ENCODE assay signal across 8 cellular contexts in the genomic region with DNA sequence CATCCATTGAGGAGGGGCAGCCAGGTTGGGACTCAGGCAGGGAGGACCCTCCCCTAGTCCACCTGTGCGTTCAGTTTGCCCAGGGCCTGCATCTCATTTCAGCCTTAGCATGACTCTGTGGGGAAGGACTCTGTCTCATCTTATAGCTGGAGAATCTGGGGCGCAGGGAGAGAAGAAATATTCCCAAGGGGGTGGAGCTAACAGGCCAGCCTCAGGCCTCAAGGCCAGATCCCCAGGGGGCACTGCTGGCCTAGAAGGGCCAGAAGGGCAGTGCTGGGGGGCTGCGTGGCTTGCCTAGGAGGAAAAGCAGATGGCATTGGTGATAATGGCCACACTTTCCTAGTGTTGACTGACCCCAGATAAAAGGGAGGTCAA. TPM values are rescaled to one million over a fixed set of nuclear protein-coding genes. Genes with fewer than 3 reads are reported as not detected.
DNase-seq lines count a peak whose midpoint lies in the region; ATAC-seq and TF ChIP-seq lines count a peak whose summit lies in the region.

No MANE protein-coding gene starts in this region.

- H3K27me3 ChIP-seq in ACC112 (ENCODE audit: insufficient read depth, low read length) (no peaks in the 10 kb centered on the region), endodermal cell (ENCODE audit: control insufficient read depth, insufficient read depth, low read length, poor library complexity, severe bottlenecking) (no peaks in the 10 kb centered on the region), Karpas-422 (ENCODE audit: low read length) (no peaks in the 10 kb centered on the region)

- H3K9ac ChIP-seq in endodermal cell (ENCODE audit: extremely low read depth, low read length, poor library complexity, severe bottlenecking) (peak overlapping the region; percentile 75), Karpas-422 (ENCODE audit: low read length) (no peak overlapping the region)

- peaks cover 32% of the 10 kb centered on the region for H3K79me2 ChIP-seq in ACC112 (ENCODE audit: control insufficient read depth, insufficient read depth, low read length, unreplicated experiment)
- H3K79me2 ChIP-seq in Karpas-422 (ENCODE audit: low read length) = no peaks in the 10 kb centered on the region

- peaks cover 76% of the 10 kb centered on the region for H3K36me3 Mint-ChIP-seq in endodermal cell (ENCODE audit: low read depth)
- H3K36me3 Mint-ChIP-seq in nephron (ENCODE audit: low read depth) = peaks cover 80% of the 10 kb centered on the region
- H3K36me3 Mint-ChIP-seq in stimulated activated naive B cell treated with anti-CD40 and anti-IgM and Interleukin-4, amounts not matched to agents 10 μg/mL and 1 μg/mL and 100 μg/mL, for 72 hours = no peaks in the 10 kb centered on the region

- H3K9me3 Mint-ChIP-seq in endodermal cell (no peaks in the 10 kb centered on the region), nephron (no peaks in the 10 kb centered on the region)
- no peaks in the 10 kb centered on the region for H3K9me3 Mint-ChIP-seq in stimulated activated naive B cell treated with anti-CD40 and anti-IgM and Interleukin-4, amounts not matched to agents 10 μg/mL and 1 μg/mL and 100 μg/mL, for 72 hours

- H3K4me3 Mint-ChIP-seq in endodermal cell (peak overlapping the region; percentile 44), nephron (peak overlapping the region; percentile 52 to 66 (median 66))
- H3K4me3 Mint-ChIP-seq in stimulated activated naive B cell treated with anti-CD40 and anti-IgM and Interleukin-4, amounts not matched to agents 10 μg/mL and 1 μg/mL and 100 μg/mL, for 72 hours = no peak overlapping the region

- H3K4me1 Mint-ChIP-seq in endodermal cell = peaks cover 46% of the 10 kb centered on the region
- peaks cover 74% of the 10 kb centered on the region for H3K4me1 Mint-ChIP-seq in nephron
- peaks cover 13 to 16% of the 10 kb centered on the region in 2 donors for H3K4me1 Mint-ChIP-seq in stimulated activated naive B cell treated with anti-CD40 and anti-IgM and Interleukin-4, amounts not matched to agents 10 μg/mL and 1 μg/mL and 100 μg/mL, for 72 hours

- H3K9me2 ChIP-seq in Karpas-422 (replicated peaks; ENCODE audit: insufficient read depth, low read length) = no peaks in the 10 kb centered on the region

- H3K27ac ChIP-seq in ACC112 (ENCODE audit: low read depth, low read length) = peak overlapping the region; percentile 84
- peak overlapping the region; percentile 96 for H3K27ac ChIP-seq in endodermal cell (ENCODE audit: low read depth, low read length)
- no peak overlapping the region for H3K27ac ChIP-seq in Karpas-422 (ENCODE audit: low read length)

- H3K9me3 ChIP-seq in endodermal cell (ENCODE audit: control insufficient read depth, low read length) (no peaks in the 10 kb centered on the region), Karpas-422 (ENCODE audit: low read length) (no peaks in the 10 kb centered on the region)

- DNase-seq in Jurkat, Clone E6-1 (ENCODE audit: low read depth, low spot score) = no peak
- DNase-seq in endodermal cell (no peak), Karpas-422 (no peak), ACHN (no peak), NCI-H2081 treated with DMSO at 0.1 percent for 48 hours (lab: John Stamatoyannopoulos, UW) (no peak)
- DNase-seq in stimulated activated naive B cell treated with anti-CD40 and anti-IgM and Interleukin-4, amounts not matched to agents 10 μg/mL and 1 μg/mL and 100 μg/mL, for 72 hours = no peak

- H3K27ac Mint-ChIP-seq in endodermal cell (peak overlapping the region; percentile 99), nephron (peak overlapping the region; percentile 53 to 92 (median 86))
- H3K27ac Mint-ChIP-seq in stimulated activated naive B cell treated with anti-CD40 and anti-IgM and Interleukin-4, amounts not matched to agents 10 μg/mL and 1 μg/mL and 100 μg/mL, for 72 hours = no peak overlapping the region

- H3K27me3 Mint-ChIP-seq in endodermal cell (ENCODE audit: insufficient read depth) = no peaks in the 10 kb centered on the region
- no peaks in the 10 kb centered on the region for H3K27me3 Mint-ChIP-seq in nephron (ENCODE audit: low read depth)
- peaks cover 37 to 42% of the 10 kb centered on the region in 2 donors for H3K27me3 Mint-ChIP-seq in stimulated activated naive B cell treated with anti-CD40 and anti-IgM and Interleukin-4, amounts not matched to agents 10 μg/mL and 1 μg/mL and 100 μg/mL, for 72 hours

- H2AFZ ChIP-seq in ACC112 (ENCODE audit: low read length, unreplicated experiment) (no peak overlapping the region), Karpas-422 (ENCODE audit: low read length) (no peak overlapping the region)

- no peak overlapping the region for H3K4me2 ChIP-seq in Karpas-422 (ENCODE audit: low read depth, low read length, poor library complexity, severe bottlenecking)

- H3K4me1 ChIP-seq in ACC112 (ENCODE audit: control insufficient read depth, insufficient read depth, low read length, unreplicated experiment) = peaks cover 92% of the 10 kb centered on the region
- H3K4me1 ChIP-seq in endodermal cell (ENCODE audit: control insufficient read depth, insufficient read depth, low read length) = peaks cover 50% of the 10 kb centered on the region
- H3K4me1 ChIP-seq in Karpas-422 (ENCODE audit: low read length) = no peaks in the 10 kb centered on the region

- peak overlapping the region; percentile 28; the same call in 1 of the 2 replicates for H3K4me3 ChIP-seq in ACC112 (ENCODE audit: low read depth, low read length)
- H3K4me3 ChIP-seq in Jurkat, Clone E6-1 (ENCODE audit: low read length) = peak overlapping the region; percentile 49
- peak overlapping the region; percentile 58 for H3K4me3 ChIP-seq in endodermal cell (ENCODE audit: low read length)
- H3K4me3 ChIP-seq in Karpas-422 (ENCODE audit: low read length) = no peak overlapping the region

- 86 to 100% methylated on average over 2 to 3 of the region's 3 CpGs for WGBS in endodermal cell (ENCODE audit: insufficient coverage in 1 of 2, insufficient read length in 1 of 2), 2 experiments

- no peak for ATAC-seq in stimulated activated naive B cell treated with anti-CD40 and anti-IgM and Interleukin-4, amounts not matched to agents 10 μg/mL and 1 μg/mL and 100 μg/mL, for 72 hours (replicated peaks)

- peaks cover 58% of the 10 kb centered on the region for H3K36me3 ChIP-seq in ACC112 (ENCODE audit: insufficient read depth, low read length)
- H3K36me3 ChIP-seq in endodermal cell (ENCODE audit: control insufficient read depth, insufficient read depth, low read length) = peaks cover 96% of the 10 kb centered on the region
- no peaks in the 10 kb centered on the region for H3K36me3 ChIP-seq in Karpas-422 (ENCODE audit: insufficient read depth, low read length)

- in situ Hi-C loops in ACHN (cut with HindIII; ENCODE audit: low pct_ligation_motif_present, low pct_unique_long_range_greater_than_20kb, low sequenced_read_pairs) = no loop called here

- no peaks in the 10 kb centered on the region for H4K20me1 ChIP-seq in Karpas-422 (ENCODE audit: insufficient read depth, low read depth, low read length)

- TF ChIP-seq CTCF in endodermal cell (conservative IDR thresholded peaks at IDR 0.05) = no peak
- TF ChIP-seq CTCF in nephron (IDR thresholded peaks at IDR 0.05; ENCODE audit: unreplicated experiment in 3 of 3) = no peak

RNA-seq across cellular contexts. Expression of gene AMOTL2, which starts 10.9 kb away (rescaled TPM):
- 0.80 TPM for polyA plus RNA-seq in Jurkat, Clone E6-1 (2012; ENCODE audit: insufficient read depth, insufficient read length)
- 100 to 1,000 TPM; 109 to 153 TPM for total RNA-seq in endodermal cell
- polyA plus RNA-seq in endodermal cell (2013, experiment 1 of 2) = 59.2 TPM
- polyA plus RNA-seq in endodermal cell (2013, experiment 2 of 2) = 56.9 TPM
- not detected in 2 replicates for total RNA-seq in Karpas-422 (2014; rRNA removed; shearing (Covaris generic); ENCODE audit: low replicate concordance)

Comparison
In these comparisons a context has a peak if more than half of its experiments do, and no peak if none do; other contexts are left out.
1. H3K4me3 Mint-ChIP-seq: peak in endodermal cell (single experiment) and nephron (3 of 3); none in stimulated activated naive B cell treated with anti-CD40 and anti-IgM and Interleukin-4, amounts not matched to agents 10 μg/mL and 1 μg/mL and 100 μg/mL, for 72 hours (0 of 2).
2. RNA of gene AMOTL2, which starts 10.9 kb away (total RNA-seq): 109 to 153 TPM in endodermal cell; not detected in Karpas-422; every median in the first group is over 100 times any median in the second.